ENCODE assay signal across 1 cellular context in the genomic region with DNA sequence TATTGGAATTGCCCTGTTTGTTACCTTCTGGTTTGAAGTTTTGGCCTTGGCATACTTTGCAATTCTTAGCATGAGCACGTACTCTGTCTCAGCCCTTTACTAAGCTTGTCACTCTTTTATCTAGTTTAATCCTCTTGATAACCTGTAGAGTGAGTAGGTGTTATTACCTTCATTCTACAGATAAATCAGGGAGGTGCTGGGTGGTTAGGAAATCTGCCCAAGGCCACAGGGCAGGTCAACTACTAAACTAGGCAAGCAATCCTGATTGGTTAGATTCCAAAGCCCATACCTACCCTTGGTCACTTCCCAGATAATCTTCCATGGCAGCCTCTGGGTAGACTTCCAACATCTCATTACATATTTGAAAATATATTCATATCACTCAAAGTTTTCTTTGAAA.
TF ChIP-seq lines count a peak whose summit lies in the region.

No MANE protein-coding gene starts in this region.

TF ChIP-seq in WTC11, 78 proteins besides CTCF, POLR2A, EP300 and RAD21 (continued from another document):
- TF ChIP-seq, protein P1, sequence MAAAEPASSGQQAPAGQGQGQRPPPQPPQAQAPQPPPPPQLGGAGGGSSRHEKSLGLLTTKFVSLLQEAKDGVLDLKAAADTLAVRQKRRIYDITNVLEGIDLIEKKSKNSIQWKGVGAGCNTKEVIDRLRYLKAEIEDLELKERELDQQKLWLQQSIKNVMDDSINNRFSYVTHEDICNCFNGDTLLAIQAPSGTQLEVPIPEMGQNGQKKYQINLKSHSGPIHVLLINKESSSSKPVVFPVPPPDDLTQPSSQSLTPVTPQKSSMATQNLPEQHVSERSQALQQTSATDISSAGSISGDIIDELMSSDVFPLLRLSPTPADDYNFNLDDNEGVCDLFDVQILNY (CRISPR knock-in tag; IDR thresholded peaks at IDR 0.05), result no peak
- TF ChIP-seq, protein P2, sequence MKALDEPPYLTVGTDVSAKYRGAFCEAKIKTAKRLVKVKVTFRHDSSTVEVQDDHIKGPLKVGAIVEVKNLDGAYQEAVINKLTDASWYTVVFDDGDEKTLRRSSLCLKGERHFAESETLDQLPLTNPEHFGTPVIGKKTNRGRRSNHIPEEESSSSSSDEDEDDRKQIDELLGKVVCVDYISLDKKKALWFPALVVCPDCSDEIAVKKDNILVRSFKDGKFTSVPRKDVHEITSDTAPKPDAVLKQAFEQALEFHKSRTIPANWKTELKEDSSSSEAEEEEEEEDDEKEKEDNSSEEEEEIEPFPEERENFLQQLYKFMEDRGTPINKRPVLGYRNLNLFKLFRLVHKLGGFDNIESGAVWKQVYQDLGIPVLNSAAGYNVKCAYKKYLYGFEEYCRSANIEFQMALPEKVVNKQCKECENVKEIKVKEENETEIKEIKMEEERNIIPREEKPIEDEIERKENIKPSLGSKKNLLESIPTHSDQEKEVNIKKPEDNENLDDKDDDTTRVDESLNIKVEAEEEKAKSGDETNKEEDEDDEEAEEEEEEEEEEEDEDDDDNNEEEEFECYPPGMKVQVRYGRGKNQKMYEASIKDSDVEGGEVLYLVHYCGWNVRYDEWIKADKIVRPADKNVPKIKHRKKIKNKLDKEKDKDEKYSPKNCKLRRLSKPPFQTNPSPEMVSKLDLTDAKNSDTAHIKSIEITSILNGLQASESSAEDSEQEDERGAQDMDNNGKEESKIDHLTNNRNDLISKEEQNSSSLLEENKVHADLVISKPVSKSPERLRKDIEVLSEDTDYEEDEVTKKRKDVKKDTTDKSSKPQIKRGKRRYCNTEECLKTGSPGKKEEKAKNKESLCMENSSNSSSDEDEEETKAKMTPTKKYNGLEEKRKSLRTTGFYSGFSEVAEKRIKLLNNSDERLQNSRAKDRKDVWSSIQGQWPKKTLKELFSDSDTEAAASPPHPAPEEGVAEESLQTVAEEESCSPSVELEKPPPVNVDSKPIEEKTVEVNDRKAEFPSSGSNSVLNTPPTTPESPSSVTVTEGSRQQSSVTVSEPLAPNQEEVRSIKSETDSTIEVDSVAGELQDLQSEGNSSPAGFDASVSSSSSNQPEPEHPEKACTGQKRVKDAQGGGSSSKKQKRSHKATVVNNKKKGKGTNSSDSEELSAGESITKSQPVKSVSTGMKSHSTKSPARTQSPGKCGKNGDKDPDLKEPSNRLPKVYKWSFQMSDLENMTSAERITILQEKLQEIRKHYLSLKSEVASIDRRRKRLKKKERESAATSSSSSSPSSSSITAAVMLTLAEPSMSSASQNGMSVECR (CRISPR knock-in tag; IDR thresholded peaks at IDR 0.05; ENCODE audit: borderline replicate concordance), result no peak
- no peak for TF ChIP-seq SP1 (CRISPR knock-in tag; conservative IDR thresholded peaks at IDR 0.05)
- TF ChIP-seq, protein P3, sequence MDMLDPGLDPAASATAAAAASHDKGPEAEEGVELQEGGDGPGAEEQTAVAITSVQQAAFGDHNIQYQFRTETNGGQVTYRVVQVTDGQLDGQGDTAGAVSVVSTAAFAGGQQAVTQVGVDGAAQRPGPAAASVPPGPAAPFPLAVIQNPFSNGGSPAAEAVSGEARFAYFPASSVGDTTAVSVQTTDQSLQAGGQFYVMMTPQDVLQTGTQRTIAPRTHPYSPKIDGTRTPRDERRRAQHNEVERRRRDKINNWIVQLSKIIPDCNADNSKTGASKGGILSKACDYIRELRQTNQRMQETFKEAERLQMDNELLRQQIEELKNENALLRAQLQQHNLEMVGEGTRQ (CRISPR knock-in tag; IDR thresholded peaks at IDR 0.05), result no peak
- no peak for TF ChIP-seq GTF2I (CRISPR knock-in tag; conservative IDR thresholded peaks at IDR 0.05)
- no peak for TF ChIP-seq JAZF1 (CRISPR knock-in tag; IDR thresholded peaks at IDR 0.05)
- TF ChIP-seq NR2C2 (CRISPR knock-in tag; IDR thresholded peaks at IDR 0.05), result no peak
- no peak for TF ChIP-seq CREB1 (CRISPR knock-in tag; IDR thresholded peaks at IDR 0.05)
- TF ChIP-seq, protein P4, sequence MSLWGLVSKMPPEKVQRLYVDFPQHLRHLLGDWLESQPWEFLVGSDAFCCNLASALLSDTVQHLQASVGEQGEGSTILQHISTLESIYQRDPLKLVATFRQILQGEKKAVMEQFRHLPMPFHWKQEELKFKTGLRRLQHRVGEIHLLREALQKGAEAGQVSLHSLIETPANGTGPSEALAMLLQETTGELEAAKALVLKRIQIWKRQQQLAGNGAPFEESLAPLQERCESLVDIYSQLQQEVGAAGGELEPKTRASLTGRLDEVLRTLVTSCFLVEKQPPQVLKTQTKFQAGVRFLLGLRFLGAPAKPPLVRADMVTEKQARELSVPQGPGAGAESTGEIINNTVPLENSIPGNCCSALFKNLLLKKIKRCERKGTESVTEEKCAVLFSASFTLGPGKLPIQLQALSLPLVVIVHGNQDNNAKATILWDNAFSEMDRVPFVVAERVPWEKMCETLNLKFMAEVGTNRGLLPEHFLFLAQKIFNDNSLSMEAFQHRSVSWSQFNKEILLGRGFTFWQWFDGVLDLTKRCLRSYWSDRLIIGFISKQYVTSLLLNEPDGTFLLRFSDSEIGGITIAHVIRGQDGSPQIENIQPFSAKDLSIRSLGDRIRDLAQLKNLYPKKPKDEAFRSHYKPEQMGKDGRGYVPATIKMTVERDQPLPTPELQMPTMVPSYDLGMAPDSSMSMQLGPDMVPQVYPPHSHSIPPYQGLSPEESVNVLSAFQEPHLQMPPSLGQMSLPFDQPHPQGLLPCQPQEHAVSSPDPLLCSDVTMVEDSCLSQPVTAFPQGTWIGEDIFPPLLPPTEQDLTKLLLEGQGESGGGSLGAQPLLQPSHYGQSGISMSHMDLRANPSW (CRISPR knock-in tag; conservative IDR thresholded peaks at IDR 0.05; ENCODE audit: low read depth), result no peak
- no peak for TF ChIP-seq ZNF138 (CRISPR knock-in tag; conservative IDR thresholded peaks at IDR 0.05)
